13 cellular contexts compared by ENCODE assay signal in genomic region chr10:60594476-60595051, GRCh38.
DNase-seq lines count a peak whose midpoint lies in the region; ATAC-seq and TF ChIP-seq lines count a peak whose summit lies in the region.
"Had no signal": no experiment of that assay in that cellular context is flagged by ENCODE, and none has a peak within 500 bp of the region (broad histone marks: within the 10 kb centered on the region; RNA-seq: fewer than 3 reads in every experiment).

No MANE protein-coding gene starts in this region.

- TF ChIP-seq CTCF in brain microvascular endothelial cell (IDR thresholded peaks at IDR 0.05; ENCODE audit: low read depth, low read length, missing control alignments), result peak; percentile 46
- TF ChIP-seq CTCF in neural cell (IDR thresholded peaks at IDR 0.05; ENCODE audit: poor library complexity, severe bottlenecking), result peak; percentile 59
- TF ChIP-seq CTCF in Calu3 (IDR thresholded peaks at IDR 0.05; ENCODE audit: unreplicated experiment), result no peak
- TF ChIP-seq CTCF in ovary (IDR thresholded peaks at IDR 0.05), result no peak

- DNase-seq in activated CD4-positive, alpha-beta T cell treated with anti-CD3 and anti-CD28 coated beads for 36 hours, result peak; percentile 27
- no peak for DNase-seq in activated CD4-positive, alpha-beta T cell treated with anti-CD3 and anti-CD28 coated beads, Interleukin-2, amount 50 U/mL, for 1 hour
- DNase-seq in brain microvascular endothelial cell, result peak; percentile 28
- DNase-seq in Calu3, result no peak
- no peak for DNase-seq in ovary
- no peak for DNase-seq in germinal center (ENCODE audit: low spot score)
- DNase-seq: GDM1, NCI-H1694 treated with DMSO at 0.1 percent for 48 hours had no signal

- no TSS peak for BruUV-seq in Calu3 (replicated peaks; lab: Mats Ljungman, UMichigan)

- peak; percentile 43 for TF ChIP-seq RAD21 in neural cell (conservative IDR thresholded peaks at IDR 0.05)

- no peak overlapping the region for H3K27ac Mint-ChIP-seq in activated CD4-positive, alpha-beta T cell treated with anti-CD3 and anti-CD28 coated beads for 36 hours
- no peak overlapping the region for H3K27ac Mint-ChIP-seq in Calu3 (ENCODE audit: unreplicated experiment)
- H3K27ac Mint-ChIP-seq: stimulated activated naive CD8-positive, alpha-beta T cell treated with anti-CD3 and anti-CD28 coated beads, Interleukin-15, Interleukin-2, amounts not matched to agents 100 ng/mL and 50 ng/mL, for 24 hours had no signal

- H3K27ac ChIP-seq in brain microvascular endothelial cell (no peak overlapping the region), neural cell (ENCODE audit: low read length) (peak overlapping the region; percentile 69), ovary (no peak overlapping the region)
- H3K27ac ChIP-seq: epithelial cell of prostate had no signal

- H3K36me3 ChIP-seq in brain microvascular endothelial cell (replicated peaks) (no peaks in the 10 kb centered on the region), neural cell (ENCODE audit: insufficient read depth, low read length) (no peaks in the 10 kb centered on the region), ovary (no peaks in the 10 kb centered on the region)

- in situ Hi-C loops in brain microvascular endothelial cell (cut with HindIII; ENCODE audit: low pct_ligation_motif_present, low sequenced_read_pairs), result no loop called here

- WGBS in ovary, 3 donors, result 87 to 97% (median 91%) methylated on average over 1 of the region's 1 CpG

- H3K27me3 ChIP-seq in brain microvascular endothelial cell (replicated peaks) (no peaks in the 10 kb centered on the region), neural cell (ENCODE audit: insufficient read depth, low read depth, low read length) (no peaks in the 10 kb centered on the region), ovary (no peaks in the 10 kb centered on the region)

- H3K9me2 ChIP-seq in neural cell (ENCODE audit: insufficient read depth, low read length), result no peaks in the 10 kb centered on the region

- H3K9ac ChIP-seq in neural cell (ENCODE audit: low read length), result no peak overlapping the region

- H3K27me3 Mint-ChIP-seq in activated CD4-positive, alpha-beta T cell treated with anti-CD3 and anti-CD28 coated beads for 36 hours, result no peaks in the 10 kb centered on the region
- H3K27me3 Mint-ChIP-seq in Calu3 (ENCODE audit: unreplicated experiment), result no peaks in the 10 kb centered on the region
- H3K27me3 Mint-ChIP-seq: stimulated activated naive CD8-positive, alpha-beta T cell treated with anti-CD3 and anti-CD28 coated beads, Interleukin-15, Interleukin-2, amounts not matched to agents 100 ng/mL and 50 ng/mL, for 24 hours had no signal

- no peak overlapping the region for H3K4me3 ChIP-seq in brain microvascular endothelial cell (ENCODE audit: low read depth, low read length)
- peak overlapping the region; percentile 3 for H3K4me3 ChIP-seq in neural cell (ENCODE audit: low read length)
- no peak overlapping the region for H3K4me3 ChIP-seq in ovary

- no peak overlapping the region for H3K4me3 Mint-ChIP-seq in activated CD4-positive, alpha-beta T cell treated with anti-CD3 and anti-CD28 coated beads for 36 hours
- no peak overlapping the region for H3K4me3 Mint-ChIP-seq in Calu3 (ENCODE audit: low read depth, unreplicated experiment)
- H3K4me3 Mint-ChIP-seq: stimulated activated naive CD8-positive, alpha-beta T cell treated with anti-CD3 and anti-CD28 coated beads, Interleukin-15, Interleukin-2, amounts not matched to agents 100 ng/mL and 50 ng/mL, for 24 hours had no signal

- H4K20me1 ChIP-seq in neural cell (ENCODE audit: insufficient read depth), result no peaks in the 10 kb centered on the region

- intact Hi-C loops in activated CD4-positive, alpha-beta T cell treated with anti-CD3 and anti-CD28 coated beads for 36 hours (cut with DNase I, micrococcal nuclease), result loop anchor here (2.0 kb wide), 1 partner anchor 22 kb away; no protein-coding TSS in a partner anchor
- intact Hi-C loops in Calu3 (cut with micrococcal nuclease; ENCODE audit: unreplicated experiment) (no loop called here), ovary (cut with DNase I) (no loop called here)

- POLR2A ChIA-PET in activated CD4-positive, alpha-beta T cell treated with anti-CD3 and anti-CD28 coated beads for 36 hours (lab: Charles Lee), result no interaction called here

- no peaks in the 10 kb centered on the region for H3K9me3 Mint-ChIP-seq in activated CD4-positive, alpha-beta T cell treated with anti-CD3 and anti-CD28 coated beads for 36 hours (ENCODE audit: low read depth)
- no peaks in the 10 kb centered on the region for H3K9me3 Mint-ChIP-seq in Calu3 (ENCODE audit: low read depth, unreplicated experiment)

- no peaks in the 10 kb centered on the region for H3K79me2 ChIP-seq in neural cell (replicated peaks; ENCODE audit: insufficient read depth, low read length)

- no peak overlapping the region for H3K4me2 ChIP-seq in neural cell (ENCODE audit: low read length)

- TF ChIP-seq EP300 in neural cell (conservative IDR thresholded peaks at IDR 0.05; ENCODE audit: poor library complexity, severe bottlenecking) (peak; percentile 29), ovary (IDR thresholded peaks at IDR 0.05) (no peak)

- TF ChIP-seq POLR2A in ovary (IDR thresholded peaks at IDR 0.05), result no peak

- H2AFZ ChIP-seq in neural cell (ENCODE audit: low read depth, low read length), result no peak overlapping the region

- H3K4me1 ChIP-seq in ovary (ENCODE audit: insufficient read depth), result no peaks in the 10 kb centered on the region

- peaks cover 10% of the 10 kb centered on the region for H3K36me3 Mint-ChIP-seq in activated CD4-positive, alpha-beta T cell treated with anti-CD3 and anti-CD28 coated beads for 36 hours (ENCODE audit: low read depth)
- H3K36me3 Mint-ChIP-seq in Calu3 (ENCODE audit: insufficient read depth, unreplicated experiment), result no peaks in the 10 kb centered on the region

- peaks cover 23% of the 10 kb centered on the region for H3K4me1 Mint-ChIP-seq in activated CD4-positive, alpha-beta T cell treated with anti-CD3 and anti-CD28 coated beads for 36 hours
- H3K4me1 Mint-ChIP-seq in Calu3 (ENCODE audit: low read depth, unreplicated experiment), result no peaks in the 10 kb centered on the region

- no peaks in the 10 kb centered on the region for H3F3A ChIP-seq in neural cell (ENCODE audit: insufficient read depth, low read length, poor library complexity, severe bottlenecking)

- peak; percentile 94 for ATAC-seq in activated CD4-positive, alpha-beta T cell treated with anti-CD3 and anti-CD28 coated beads for 36 hours
- ATAC-seq in HG03175 (IDR thresholded peaks at IDR 0.05; ENCODE audit: unreplicated experiment), result peak; percentile 49
- ATAC-seq: left lobe of liver had no signal

- CTCF ChIA-PET in activated CD4-positive, alpha-beta T cell treated with anti-CD3 and anti-CD28 coated beads for 36 hours (lab: Charles Lee), result interaction anchor here (0.6 to 1.4 kb wide), 9 partner anchors 11 to 149 kb away, joined by 3 to 7 read pairs (median 3); no protein-coding TSS in a partner anchor
- CTCF ChIA-PET in Calu3 (lab: Charles Lee), result no interaction called here

- H3K9me3 ChIP-seq in neural cell (ENCODE audit: low read length) (no peaks in the 10 kb centered on the region), ovary (no peaks in the 10 kb centered on the region)

TF ChIP-seq in neural cell, 6 proteins besides CTCF, POLR2A, EP300 and RAD21:
- TF ChIP-seq REST (IDR thresholded peaks at IDR 0.05; ENCODE audit: borderline replicate concordance), result peak; percentile 58
- no peak for TF ChIP-seq EZH2 (IDR thresholded peaks at IDR 0.05; ENCODE audit: borderline replicate concordance, insufficient read depth, low read length, poor library complexity, severe bottlenecking)
- TF ChIP-seq MXI1 (conservative IDR thresholded peaks at IDR 0.05; ENCODE audit: poor library complexity, severe bottlenecking), result no peak
- TF ChIP-seq POLR2AphosphoS5 (IDR thresholded peaks at IDR 0.05), result peak; percentile 50
- no peak for TF ChIP-seq TAF1 (IDR thresholded peaks at IDR 0.05; ENCODE audit: low read depth)
- TF ChIP-seq SMC3 (conservative IDR thresholded peaks at IDR 0.05; ENCODE audit: poor library complexity), result peak; percentile 43

Comparison
In these comparisons a context has a peak if more than half of its experiments do, and no peak if none do; other contexts are left out.
1. DNase-seq: peak in activated CD4-positive, alpha-beta T cell treated with anti-CD3 and anti-CD28 coated beads for 36 hours (single experiment) and brain microvascular endothelial cell (single experiment); none in activated CD4-positive, alpha-beta T cell treated with anti-CD3 and anti-CD28 coated beads, Interleukin-2, amount 50 U/mL, for 1 hour (single experiment), Calu3 (single experiment), ovary (0 of 5) and germinal center (single experiment).
2. CTCF ChIP-seq: peak in brain microvascular endothelial cell (single experiment) and neural cell (single experiment); none in Calu3 (single experiment) and ovary (0 of 3).
3. intact Hi-C loops: an anchor here in activated CD4-positive, alpha-beta T cell treated with anti-CD3 and anti-CD28 coated beads for 36 hours (2.0 kb wide); none called in Calu3 and ovary.